19 cellular contexts compared by ENCODE assay signal in genomic region chr18:13380671-13381070, GRCh38.
DNase-seq lines count a peak whose midpoint lies in the region; ATAC-seq and TF ChIP-seq lines count a peak whose summit lies in the region.
"Had no signal": no experiment of that assay in that cellular context is flagged by ENCODE, and none has a peak within 500 bp of the region (broad histone marks: within the 10 kb centered on the region; RNA-seq: fewer than 3 reads in every experiment).

No MANE protein-coding gene starts in this region.

- H3K9me3 Mint-ChIP-seq in activated naive CD8-positive, alpha-beta T cell (ENCODE audit: low read depth): no peaks in the 10 kb centered on the region
- no peaks in the 10 kb centered on the region for H3K9me3 Mint-ChIP-seq in type B pancreatic cell
- no peaks in the 10 kb centered on the region for H3K9me3 Mint-ChIP-seq in effector memory CD8-positive, alpha-beta T cell

- H2AFZ ChIP-seq in trophoblast cell (ENCODE audit: insufficient read depth, low read length, poor library complexity): no peak overlapping the region

- H3K36me3 Mint-ChIP-seq in activated naive CD8-positive, alpha-beta T cell: peaks cover 6% of the 10 kb centered on the region
- no peaks in the 10 kb centered on the region for H3K36me3 Mint-ChIP-seq in type B pancreatic cell
- peaks cover 13% of the 10 kb centered on the region for H3K36me3 Mint-ChIP-seq in effector memory CD8-positive, alpha-beta T cell (ENCODE audit: insufficient read depth)

- peak overlapping the region; percentile 84 for H3K27ac Mint-ChIP-seq in activated naive CD8-positive, alpha-beta T cell
- H3K27ac Mint-ChIP-seq in type B pancreatic cell: peak overlapping the region; percentile 20
- H3K27ac Mint-ChIP-seq in effector memory CD8-positive, alpha-beta T cell: peak overlapping the region in 1 of 2 donors; percentile 97

- H3K14ac ChIP-seq in trophoblast cell (ENCODE audit: low read length): no peak overlapping the region

- H3K27ac ChIP-seq in right atrium auricular region (peak overlapping the region; percentile 75 to 80), trophoblast cell (ENCODE audit: low read depth, low read length) (no peak overlapping the region)
- H3K27ac ChIP-seq: GM23248 had no signal

- TF ChIP-seq CTCF in right atrium auricular region (IDR thresholded peaks at IDR 0.05) (no peak), type B pancreatic cell (conservative IDR thresholded peaks at IDR 0.05) (no peak), omental fat pad (IDR thresholded peaks at IDR 0.05) (no peak)

- DNase-seq in right atrium auricular region (ENCODE audit: low spot score): peak; percentile 28
- no peak for DNase-seq in cardiac septum (ENCODE audit: low spot score)
- peak; percentile 6 for DNase-seq in left lobe of liver (ENCODE audit: low spot score)
- DNase-seq in type B pancreatic cell (ENCODE audit: extremely low spot score, unreplicated experiment): no peak
- no peak for DNase-seq in trophoblast cell
- no peak for DNase-seq in omental fat pad (ENCODE audit: low spot score)
- DNase-seq in effector memory CD8-positive, alpha-beta T cell: no peak
- DNase-seq: BE2C; DND-41; GM23248; mesendoderm; NCI-H1694; NCI-H748 treated with DMSO at 0.1 percent for 48 hours; RPMI8226; small intestine; stimulated activated naive CD8-positive, alpha-beta T cell treated with anti-CD3 and anti-CD28 coated beads, Interleukin-15, amount 100 ng/mL, for 72 hours; T-helper 1 cell had no signal

- ATAC-seq in left lobe of liver (no peak), omental fat pad (ENCODE audit: low FRiP score) (no peak)
- ATAC-seq in effector memory CD8-positive, alpha-beta T cell (replicated peaks): no peak
- ATAC-seq: activated CD4-positive, CD25-positive, alpha-beta regulatory T cell treated with anti-CD3 and anti-CD28 coated beads, Interleukin-2, amount 50 U/mL, for 24 hours; stimulated activated naive CD8-positive, alpha-beta T cell treated with anti-CD3 and anti-CD28 coated beads, Interleukin-15, amount 100 ng/mL, for 72 hours had no signal

- intact Hi-C loops in cardiac septum (cut with DNase I): loop anchor here (5.0 kb wide), 1 partner anchor 47 kb away; no protein-coding TSS in a partner anchor

- H2BK5ac ChIP-seq in trophoblast cell (ENCODE audit: low read depth, low read length, poor library complexity): no peak overlapping the region

- H3K4me1 ChIP-seq in right atrium auricular region: peaks cover 0 to 81% of the 10 kb centered on the region in 2 donors
- peaks cover 0 to 1% of the 10 kb centered on the region in 2 experiments for H3K4me1 ChIP-seq in trophoblast cell (ENCODE audit: control insufficient read depth in 1 of 2, insufficient read depth in 2 of 2, low read length in 2 of 2)
- H3K4me1 ChIP-seq: BE2C had no signal

- no peak overlapping the region for H4K12ac ChIP-seq in trophoblast cell (ENCODE audit: low read depth, low read length)

- H3K9me3 ChIP-seq in right atrium auricular region: no peaks in the 10 kb centered on the region
- no peaks in the 10 kb centered on the region for H3K9me3 ChIP-seq in trophoblast cell (ENCODE audit: insufficient read depth, low read depth, low read length)
- H3K9me3 ChIP-seq: BE2C had no signal

- H2BK120ac ChIP-seq in trophoblast cell (ENCODE audit: insufficient read depth, low read length, poor library complexity): no peak overlapping the region

- H3K27me3 Mint-ChIP-seq in activated naive CD8-positive, alpha-beta T cell: no peaks in the 10 kb centered on the region
- peaks cover 5% of the 10 kb centered on the region for H3K27me3 Mint-ChIP-seq in type B pancreatic cell
- H3K27me3 Mint-ChIP-seq in effector memory CD8-positive, alpha-beta T cell: no peaks in the 10 kb centered on the region
- H3K27me3 Mint-ChIP-seq: stimulated activated naive CD8-positive, alpha-beta T cell treated with anti-CD3 and anti-CD28 coated beads, Interleukin-15, amount 100 ng/mL, for 72 hours had no signal

- no peak overlapping the region for H3K4me3 Mint-ChIP-seq in activated naive CD8-positive, alpha-beta T cell
- H3K4me3 Mint-ChIP-seq in type B pancreatic cell: no peak overlapping the region
- no peak overlapping the region for H3K4me3 Mint-ChIP-seq in effector memory CD8-positive, alpha-beta T cell

- H3K27me3 ChIP-seq in right atrium auricular region (no peaks in the 10 kb centered on the region), trophoblast cell (ENCODE audit: insufficient read depth, low read length) (no peaks in the 10 kb centered on the region)
- H3K27me3 ChIP-seq: BE2C had no signal

- no peak overlapping the region for H3K4me3 ChIP-seq in right atrium auricular region
- no peak overlapping the region for H3K4me3 ChIP-seq in trophoblast cell (ENCODE audit: low read depth, low read length)
- H3K4me3 ChIP-seq: GM23248 had no signal

- H3K79me1 ChIP-seq in trophoblast cell (ENCODE audit: low read length): no peaks in the 10 kb centered on the region

- H2AK5ac ChIP-seq in trophoblast cell (ENCODE audit: low read length): no peak overlapping the region

- H2BK12ac ChIP-seq in trophoblast cell (ENCODE audit: low read length): no peak overlapping the region

- H3K4me2 ChIP-seq in trophoblast cell (ENCODE audit: low read length): no peak overlapping the region

- H3K36me3 ChIP-seq in right atrium auricular region (no peaks in the 10 kb centered on the region), trophoblast cell (ENCODE audit: control insufficient read depth in 1 of 2, insufficient read depth in 2 of 2, low read length in 2 of 2) (no peaks in the 10 kb centered on the region)
- H3K36me3 ChIP-seq: BE2C had no signal

- H3K23ac ChIP-seq in trophoblast cell (ENCODE audit: low read length): no peak overlapping the region

- H3K18ac ChIP-seq in trophoblast cell (ENCODE audit: low read length): no peak overlapping the region

- no peak overlapping the region for H3K9ac ChIP-seq in trophoblast cell (ENCODE audit: low read length)

- no peak overlapping the region for H3K4ac ChIP-seq in trophoblast cell (ENCODE audit: low read depth, low read length)

- no peaks in the 10 kb centered on the region for H3K79me2 ChIP-seq in trophoblast cell (ENCODE audit: control insufficient read depth, insufficient read depth, low read length, poor library complexity)

- WGBS in trophoblast cell (ENCODE audit: extremely low coverage, insufficient coverage, insufficient read length): no CpG with 5 or more reads among the region's 2 CpGs

- no peak overlapping the region for H4K91ac ChIP-seq in trophoblast cell (ENCODE audit: low read depth, low read length)

- H3K4me1 Mint-ChIP-seq in activated naive CD8-positive, alpha-beta T cell (ENCODE audit: low read depth): peaks cover 89% of the 10 kb centered on the region
- H3K4me1 Mint-ChIP-seq in type B pancreatic cell (ENCODE audit: unreplicated experiment): peaks cover 26% of the 10 kb centered on the region
- peaks cover 17 to 19% of the 10 kb centered on the region in 2 donors for H3K4me1 Mint-ChIP-seq in effector memory CD8-positive, alpha-beta T cell (ENCODE audit: low read depth in 2 of 2)

- no peak overlapping the region for H4K8ac ChIP-seq in trophoblast cell (ENCODE audit: low read depth, low read length)

Comparison
In these comparisons a context has a peak if more than half of its experiments do, and no peak if none do; other contexts are left out.
1. DNase-seq: peak in right atrium auricular region (single experiment) and left lobe of liver (single experiment); none in cardiac septum (single experiment), type B pancreatic cell (single experiment), trophoblast cell (0 of 2), omental fat pad (single experiment) and effector memory CD8-positive, alpha-beta T cell (0 of 3).